Comparison of ENCODE assay signal across 8 cellular contexts in genomic region chr1:6385673-6386191, GRCh38. TPM values are rescaled to one million over a fixed set of nuclear protein-coding genes. Genes with fewer than 3 reads are reported as not detected.
DNase-seq lines count a peak whose midpoint lies in the region; ATAC-seq and TF ChIP-seq lines count a peak whose summit lies in the region.

No MANE protein-coding gene starts in this region.

- H3K27ac Mint-ChIP-seq in endothelial cell (ENCODE audit: unreplicated experiment) (peak overlapping the region; percentile 89), mesothelial cell of epicardium (no peak overlapping the region)

- H3K4me1 Mint-ChIP-seq in endothelial cell (ENCODE audit: unreplicated experiment) (peaks cover 16% of the 10 kb centered on the region), mesothelial cell of epicardium (peaks cover 17% of the 10 kb centered on the region)

- peaks cover 31% of the 10 kb centered on the region for H4K20me1 ChIP-seq in BLaER1

- H3K4me2 ChIP-seq in BLaER1 = peak overlapping the region; percentile 30

- peaks cover 17% of the 10 kb centered on the region for H3K4me1 ChIP-seq in BLaER1

- H3K4me3 Mint-ChIP-seq in endothelial cell (ENCODE audit: unreplicated experiment) (peak overlapping the region; percentile 47), mesothelial cell of epicardium (peak overlapping the region; percentile 28)

- H3K9me3 Mint-ChIP-seq in endothelial cell (ENCODE audit: unreplicated experiment) (no peaks in the 10 kb centered on the region), mesothelial cell of epicardium (peaks cover 4% of the 10 kb centered on the region)

- DNase-seq in NCI-H345 treated with DMSO at 0.1 percent for 48 hours (lab: John Stamatoyannopoulos, UW; ENCODE audit: unreplicated experiment) (peak; percentile 69), endothelial cell (ENCODE audit: low spot score) (peak; percentile 83), mesothelial cell of epicardium (ENCODE audit: low spot score in 2 of 2, unreplicated experiment in 2 of 2) (no peak), NOMO-1 treated with dmso at 0.1 percent for 144 hours (lab: John Stamatoyannopoulos, UW; ENCODE audit: unreplicated experiment) (no peak), NCI-H524 treated with DMSO at 0.1 percent for 48 hours (lab: John Stamatoyannopoulos, UW) (no peak)

- H3K9ac ChIP-seq in BLaER1 = no peak overlapping the region

- H3K36me3 ChIP-seq in BLaER1 = peaks cover 26% of the 10 kb centered on the region

- ATAC-seq in HG03469 (IDR thresholded peaks at IDR 0.05; ENCODE audit: unreplicated experiment) (no peak), HG02588 (IDR thresholded peaks at IDR 0.05; ENCODE audit: unreplicated experiment) (no peak)

- H3K27me3 Mint-ChIP-seq in endothelial cell (ENCODE audit: unreplicated experiment) = peaks cover 6% of the 10 kb centered on the region
- H3K27me3 Mint-ChIP-seq in mesothelial cell of epicardium (ENCODE audit: low read depth) = no peaks in the 10 kb centered on the region

- H3K9me3 ChIP-seq in BLaER1 = peaks cover 28% of the 10 kb centered on the region

- H3K4me3 ChIP-seq in BLaER1 = no peak overlapping the region

- TF ChIP-seq CTCF in endothelial cell (IDR thresholded peaks at IDR 0.05; ENCODE audit: unreplicated experiment) (no peak), mesothelial cell of epicardium (IDR thresholded peaks at IDR 0.05; ENCODE audit: unreplicated experiment) (no peak)

- H3K36me3 Mint-ChIP-seq in endothelial cell (ENCODE audit: low read depth, unreplicated experiment) (no peaks in the 10 kb centered on the region), mesothelial cell of epicardium (peaks cover 4% of the 10 kb centered on the region)

- H3K27me3 ChIP-seq in BLaER1 = no peaks in the 10 kb centered on the region

- no peak overlapping the region; the same call in 1 of the 2 replicates for H3K27ac ChIP-seq in BLaER1

RNA-seq across cellular contexts. Expression of gene ACOT7, which starts 7.8 kb away (rescaled TPM):
- total RNA-seq in endothelial cell (ENCODE audit: unreplicated experiment) (35.1 TPM), mesothelial cell of epicardium (17.4 to 21.3 TPM (median 20.3 TPM) in 3 replicates)

RNA-seq across cellular contexts. Expression of gene HES2, which starts 34.0 kb away (rescaled TPM):
- total RNA-seq in endothelial cell (ENCODE audit: unreplicated experiment) = 0.10 TPM
- 0.90 to 1.1 TPM (median 0.98 TPM) in 3 replicates for total RNA-seq in mesothelial cell of epicardium

RNA-seq across cellular contexts. Expression of gene ESPN, which starts 38.8 kb away (rescaled TPM):
- total RNA-seq in endothelial cell (ENCODE audit: unreplicated experiment) = 0.36 TPM
- 1.2 to 1.6 TPM (median 1.4 TPM) in 3 replicates for total RNA-seq in mesothelial cell of epicardium

Comparison
In these comparisons a context has a peak if more than half of its experiments do, and no peak if none do; other contexts are left out.
1. DNase-seq: peak in NCI-H345 treated with DMSO at 0.1 percent for 48 hours (single experiment) and endothelial cell (single experiment); none in mesothelial cell of epicardium (0 of 2), NOMO-1 treated with dmso at 0.1 percent for 144 hours (single experiment) and NCI-H524 treated with DMSO at 0.1 percent for 48 hours (single experiment).